In genomic region chr16:66006485-66006884, GRCh38 we compare ENCODE assay signal across 13 cellular contexts.
DNase-seq lines count a peak whose midpoint lies in the region; ATAC-seq and TF ChIP-seq lines count a peak whose summit lies in the region.
"Had no signal": no experiment of that assay in that cellular context is flagged by ENCODE, and none has a peak within 500 bp of the region (broad histone marks: within the 10 kb centered on the region; RNA-seq: fewer than 3 reads in every experiment).

No MANE protein-coding gene starts in this region.

- POLR2A ChIA-PET in naive thymus-derived CD8-positive, alpha-beta T cell (lab: Charles Lee): no interaction called here

- H3K9me3 ChIP-seq in left ventricle myocardium inferior (replicated peaks): no peaks in the 10 kb centered on the region
- H3K9me3 ChIP-seq in MM.1S (replicated peaks; ENCODE audit: insufficient read depth, low read length): no peaks in the 10 kb centered on the region
- H3K9me3 ChIP-seq: HAP-1 had no signal

- H3K27me3 ChIP-seq in left ventricle myocardium inferior (ENCODE audit: low read depth) (no peaks in the 10 kb centered on the region), MM.1S (replicated peaks; ENCODE audit: insufficient read depth, low read length) (no peaks in the 10 kb centered on the region)

- intact Hi-C loops in left ventricle myocardium superior (cut with micrococcal nuclease): no loop called here
- intact Hi-C loops in left ventricle myocardium inferior (cut with micrococcal nuclease): no loop called here

- H4K20me1 ChIP-seq in MM.1S (ENCODE audit: insufficient read depth, low read length): no peaks in the 10 kb centered on the region

- H3K4me1 ChIP-seq in left ventricle myocardium inferior: peaks cover 10% of the 10 kb centered on the region
- H3K4me1 ChIP-seq in MM.1S (ENCODE audit: low read length): peaks cover 7% of the 10 kb centered on the region; the same call in 1 of the 2 replicates
- H3K4me1 ChIP-seq: HAP-1 had no signal

- no peaks in the 10 kb centered on the region for H3K79me2 ChIP-seq in MM.1S (ENCODE audit: low read length)

- DNase-seq in left ventricle myocardium superior (no peak), left ventricle myocardium inferior (no peak), MM.1S (peak; percentile 39), fibroblast of peridontal ligament (ENCODE audit: extremely low read depth) (peak; percentile 7), NAMALWA (ENCODE audit: low spot score) (no peak), H4 (ENCODE audit: low spot score) (no peak)
- no peak for DNase-seq in naive thymus-derived CD8-positive, alpha-beta T cell
- DNase-seq: ACHN; CD4-positive, alpha-beta memory T cell; DMS79; GOT3 had no signal

- no peaks in the 10 kb centered on the region for H3K36me3 Mint-ChIP-seq in naive thymus-derived CD8-positive, alpha-beta T cell
- H3K36me3 Mint-ChIP-seq: CD4-positive, alpha-beta memory T cell had no signal

- H3K27ac Mint-ChIP-seq in naive thymus-derived CD8-positive, alpha-beta T cell: no peak overlapping the region
- H3K27ac Mint-ChIP-seq: CD4-positive, alpha-beta memory T cell had no signal

- H3K9me3 Mint-ChIP-seq in naive thymus-derived CD8-positive, alpha-beta T cell: peaks cover 0 to 10% (median 0%) of the 10 kb centered on the region in 9 donors

- peaks cover 0 to 7% (median under 1%) of the 10 kb centered on the region in 5 donors for H3K27me3 Mint-ChIP-seq in naive thymus-derived CD8-positive, alpha-beta T cell

- TF ChIP-seq CTCF in left ventricle myocardium inferior (IDR thresholded peaks at IDR 0.05; ENCODE audit: borderline replicate concordance): no peak
- TF ChIP-seq CTCF in MM.1S (IDR thresholded peaks at IDR 0.05; ENCODE audit: low read length): no peak

- H3K27ac ChIP-seq in left ventricle myocardium inferior (replicated peaks) (no peak overlapping the region), MM.1S (ENCODE audit: low read length) (no peak overlapping the region)
- H3K27ac ChIP-seq: C4-2B had no signal

- H3K36me3 ChIP-seq in left ventricle myocardium inferior (no peaks in the 10 kb centered on the region), MM.1S (replicated peaks; ENCODE audit: insufficient read depth, low read length) (no peaks in the 10 kb centered on the region)
- H3K36me3 ChIP-seq: HAP-1 had no signal

- no peak overlapping the region for H3K9ac ChIP-seq in MM.1S (ENCODE audit: low read length)

- H3K4me1 Mint-ChIP-seq in naive thymus-derived CD8-positive, alpha-beta T cell: no peaks in the 10 kb centered on the region
- H3K4me1 Mint-ChIP-seq: CD4-positive, alpha-beta memory T cell had no signal

- H2AFZ ChIP-seq in MM.1S (ENCODE audit: low read length): peak overlapping the region; percentile 11

- H3K9me2 ChIP-seq in MM.1S (replicated peaks; ENCODE audit: insufficient read depth, low read length): no peaks in the 10 kb centered on the region

- H3K4me3 Mint-ChIP-seq in naive thymus-derived CD8-positive, alpha-beta T cell: no peak overlapping the region
- H3K4me3 Mint-ChIP-seq: CD4-positive, alpha-beta memory T cell had no signal

- ATAC-seq in left ventricle myocardium superior: peak; percentile 38
- no peak for ATAC-seq in naive thymus-derived CD8-positive, alpha-beta T cell

- no peaks in the 10 kb centered on the region for H3F3A ChIP-seq in MM.1S (ENCODE audit: insufficient read depth, low read length)

- H3K4me3 ChIP-seq in left ventricle myocardium inferior: no peak overlapping the region
- no peak overlapping the region for H3K4me3 ChIP-seq in MM.1S (ENCODE audit: low read length)
- H3K4me3 ChIP-seq: HAP-1 had no signal

- H3K4me2 ChIP-seq in MM.1S (ENCODE audit: low read depth, low read length): no peak overlapping the region

Comparison
In these comparisons a context has a peak if more than half of its experiments do, and no peak if none do; other contexts are left out.
1. DNase-seq: peak in MM.1S (single experiment) and fibroblast of peridontal ligament (single experiment); none in left ventricle myocardium superior (single experiment), left ventricle myocardium inferior (single experiment), naive thymus-derived CD8-positive, alpha-beta T cell (0 of 10), NAMALWA (single experiment) and H4 (single experiment).